ENCODE assay signal across 8 cellular contexts in genomic region chr6:32255212-32256153, GRCh38. TPM values are rescaled to one million over a fixed set of nuclear protein-coding genes. Genes with fewer than 3 reads are reported as not detected.
DNase-seq lines count a peak whose midpoint lies in the region; ATAC-seq and TF ChIP-seq lines count a peak whose summit lies in the region.

No MANE protein-coding gene starts in this region.

- TF ChIP-seq POLR2A in GM18505 (IDR thresholded peaks at IDR 0.05; ENCODE audit: borderline replicate concordance, extremely low read depth, insufficient read depth, insufficient read length), result peak; percentile 35
- TF ChIP-seq POLR2A in right lobe of liver (IDR thresholded peaks at IDR 0.05), result no peak

- H3K4me1 ChIP-seq in right lobe of liver, result no peaks in the 10 kb centered on the region

- no peaks in the 10 kb centered on the region for H3K9me3 ChIP-seq in right lobe of liver

- no peak for ATAC-seq in GM18505 (IDR thresholded peaks at IDR 0.05; ENCODE audit: unreplicated experiment)
- peak; percentile 76 to 94 (median 88) for ATAC-seq in right lobe of liver
- no peak for ATAC-seq in GM18520 (IDR thresholded peaks at IDR 0.05; ENCODE audit: unreplicated experiment)
- ATAC-seq in HG03571 (IDR thresholded peaks at IDR 0.05; ENCODE audit: unreplicated experiment), result no peak

- intact Hi-C loops in right lobe of liver (cut with DNase I), result no loop called here

- H3K27ac ChIP-seq in right lobe of liver, result peak overlapping the region in 2 of 3 donors; percentile 10 to 47

- no peaks in the 10 kb centered on the region for H3K27me3 ChIP-seq in right lobe of liver

- TF ChIP-seq CTCF in right lobe of liver (IDR thresholded peaks at IDR 0.05), result peak in 3 of 4 donors; percentile 37 to 54 (median 47)

- peak overlapping the region in 2 of 3 donors; percentile 6 to 13 for H3K4me3 ChIP-seq in right lobe of liver

- WGBS in right lobe of liver (ENCODE audit: insufficient coverage, low coverage, low lambda C conversion rate, missing lambda C conversion rate), result 6% methylated on average over 17 of the region's 30 CpGs

- DNase-seq in Kasumi-1 (lab: John Stamatoyannopoulos, UW), result peak; percentile 33 to 35
- DNase-seq in activated CD4-positive, alpha-beta T cell treated with anti-CD3 and anti-CD28 coated beads, Interleukin-2, amount 50 U/mL, for 48 hours, result peak; percentile 65 to 76
- peak; percentile 80 for DNase-seq in ecto neural progenitor cell (ENCODE audit: low spot score)
- DNase-seq in right lobe of liver, result peak in 1 of 3 donors; percentile 38
- peak; percentile 59 to 76 for DNase-seq in stimulated activated CD4-positive, alpha-beta T cell treated with anti-CD3 and anti-CD28 coated beads, Interleukin-4, amount 100 ng/mL, for 4 hours

- no peaks in the 10 kb centered on the region for H3K36me3 ChIP-seq in right lobe of liver

RNA-seq across cellular contexts. Expression of gene NOTCH4, which starts 31.6 kb away (rescaled TPM):
- 10 to 100 TPM in 2 of 6 experiments, 1 to 10 TPM in 4; 6.6 to 16.5 (median 8.9) TPM for total RNA-seq in right lobe of liver

Comparison
In these comparisons a context has a peak if more than half of its experiments do, and no peak if none do; other contexts are left out.
1. ATAC-seq: peak in right lobe of liver (4 of 4); none in GM18505 (single experiment), GM18520 (single experiment) and HG03571 (single experiment).